8 cellular contexts compared by ENCODE assay signal in genomic region chr12:47705571-47706425, GRCh38.
DNase-seq lines count a peak whose midpoint lies in the region; ATAC-seq lines count a peak whose summit lies in the region.

A gene with protein sequence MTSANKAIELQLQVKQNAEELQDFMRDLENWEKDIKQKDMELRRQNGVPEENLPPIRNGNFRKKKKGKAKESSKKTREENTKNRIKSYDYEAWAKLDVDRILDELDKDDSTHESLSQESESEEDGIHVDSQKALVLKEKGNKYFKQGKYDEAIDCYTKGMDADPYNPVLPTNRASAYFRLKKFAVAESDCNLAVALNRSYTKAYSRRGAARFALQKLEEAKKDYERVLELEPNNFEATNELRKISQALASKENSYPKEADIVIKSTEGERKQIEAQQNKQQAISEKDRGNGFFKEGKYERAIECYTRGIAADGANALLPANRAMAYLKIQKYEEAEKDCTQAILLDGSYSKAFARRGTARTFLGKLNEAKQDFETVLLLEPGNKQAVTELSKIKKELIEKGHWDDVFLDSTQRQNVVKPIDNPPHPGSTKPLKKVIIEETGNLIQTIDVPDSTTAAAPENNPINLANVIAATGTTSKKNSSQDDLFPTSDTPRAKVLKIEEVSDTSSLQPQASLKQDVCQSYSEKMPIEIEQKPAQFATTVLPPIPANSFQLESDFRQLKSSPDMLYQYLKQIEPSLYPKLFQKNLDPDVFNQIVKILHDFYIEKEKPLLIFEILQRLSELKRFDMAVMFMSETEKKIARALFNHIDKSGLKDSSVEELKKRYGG (minus strand): TSS chr12:47706030. CDS start chr12:47702840, 3,190 bp downstream.

- peak within 1 kb of the TSS; percentile 95 for H3K4me3 Mint-ChIP-seq in central memory CD8-positive, alpha-beta T cell

- peaks cover 55% of the 10 kb centered on the region for H3K4me1 Mint-ChIP-seq in central memory CD8-positive, alpha-beta T cell

- ATAC-seq in GM18909 (IDR thresholded peaks at IDR 0.05; ENCODE audit: poor library complexity, unreplicated experiment), result peak; percentile 87
- peak; percentile 81 for ATAC-seq in HG03175 (IDR thresholded peaks at IDR 0.05; ENCODE audit: unreplicated experiment)
- ATAC-seq in central memory CD8-positive, alpha-beta T cell (replicated peaks; ENCODE audit: extremely low read depth, poor library complexity, severe bottlenecking), result peak; percentile 92

- H3K27me3 Mint-ChIP-seq in central memory CD8-positive, alpha-beta T cell, result no peaks in the 10 kb centered on the region

- DNase-seq in AG08395 (ENCODE audit: low spot score), result peak; percentile 97
- peak; percentile 9 for DNase-seq in NCI-H345 treated with DMSO at 0.1 percent for 48 hours (lab: John Stamatoyannopoulos, UW; ENCODE audit: unreplicated experiment)
- peak; percentile 91 to 96 (median 94) for DNase-seq in activated CD4-positive, CD25-positive, alpha-beta regulatory T cell (lab: John Stamatoyannopoulos, UW)
- peak; percentile 92 to 94 for DNase-seq in central memory CD8-positive, alpha-beta T cell (ENCODE audit: low spot score in 2 of 2)
- DNase-seq in iris pigment epithelial cell (ENCODE audit: low read depth), result peak; percentile 95
- DNase-seq in stimulated activated CD4-positive, alpha-beta T cell treated with anti-CD3 and anti-CD28 coated beads, Interleukin-12 subunit alpha, Interleukin-12 subunit beta, amount 100 ng/mL, for 24 hours (ENCODE audit: low read depth in 2 of 2), result peak; percentile 95 to 98

- peak within 1 kb of the TSS; percentile 90 for H3K27ac Mint-ChIP-seq in central memory CD8-positive, alpha-beta T cell (ENCODE audit: low read depth)

- no peaks in the 10 kb centered on the region for H3K9me3 Mint-ChIP-seq in central memory CD8-positive, alpha-beta T cell

- peaks cover 16% of the 10 kb centered on the region for H3K36me3 Mint-ChIP-seq in central memory CD8-positive, alpha-beta T cell (ENCODE audit: insufficient read depth)

Comparison
In these comparisons a context has a peak if more than half of its experiments do, and no peak if none do; other contexts are left out.
1. Peak in every context shown above with its lines: DNase-seq and ATAC-seq.
2. DNase-seq: peak in every context shown above with its lines; median percentile 97 in AG08395; 96 in stimulated activated CD4-positive, alpha-beta T cell treated with anti-CD3 and anti-CD28 coated beads, Interleukin-12 subunit alpha, Interleukin-12 subunit beta, amount 100 ng/mL, for 24 hours; 95 in iris pigment epithelial cell; 94 in activated CD4-positive, CD25-positive, alpha-beta regulatory T cell; 93 in central memory CD8-positive, alpha-beta T cell; 9 in NCI-H345 treated with DMSO at 0.1 percent for 48 hours.